Comparison of ENCODE assay signal across 15 cellular contexts in the genomic region with DNA sequence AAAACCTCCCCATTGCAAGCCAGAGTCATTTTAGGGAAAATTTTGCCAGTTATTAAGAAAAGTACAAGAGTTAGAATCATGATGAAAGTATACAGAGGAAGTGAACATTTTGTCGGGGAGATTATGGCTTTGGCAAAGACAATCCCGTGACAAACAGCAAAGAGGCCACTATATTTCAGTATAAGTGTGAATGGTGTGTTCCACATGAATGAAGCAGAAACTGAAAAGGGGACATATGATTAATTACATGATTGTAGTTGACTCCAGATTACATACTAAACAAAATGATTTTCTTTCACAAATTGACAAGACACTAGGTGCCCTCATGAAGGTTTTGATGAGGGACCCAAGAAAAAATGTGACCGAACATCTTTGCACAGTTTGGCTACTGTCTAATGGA. TPM values are rescaled to one million over a fixed set of nuclear protein-coding genes. Genes with fewer than 3 reads are reported as not detected.
DNase-seq lines count a peak whose midpoint lies in the region; ATAC-seq and TF ChIP-seq lines count a peak whose summit lies in the region.
"Had no signal": no experiment of that assay in that cellular context is flagged by ENCODE, and none has a peak within 500 bp of the region (broad histone marks: within the 10 kb centered on the region; RNA-seq: fewer than 3 reads in every experiment).

No MANE protein-coding gene starts in this region.

- peak overlapping the region; percentile 52 for H3K4me3 Mint-ChIP-seq in activated B cell treated with CpG ODN at 0.5 μM for 24 hours
- H3K4me3 Mint-ChIP-seq in glutamatergic neuron (ENCODE audit: unreplicated experiment), result no peak overlapping the region

- H3K36me3 Mint-ChIP-seq in activated B cell treated with CpG ODN at 0.5 μM for 24 hours (ENCODE audit: low read depth) (peaks cover 88% of the 10 kb centered on the region), glutamatergic neuron (ENCODE audit: unreplicated experiment) (no peaks in the 10 kb centered on the region)

- peak; percentile 63 for ATAC-seq in GM18519 (IDR thresholded peaks at IDR 0.05; ENCODE audit: low FRiP score, unreplicated experiment)
- peak; percentile 51 for ATAC-seq in GM19463 (IDR thresholded peaks at IDR 0.05; ENCODE audit: unreplicated experiment)
- peak; percentile 59 for ATAC-seq in HG02973 (IDR thresholded peaks at IDR 0.05; ENCODE audit: unreplicated experiment)
- peak; percentile 68 for ATAC-seq in activated B cell treated with CpG ODN at 0.5 μM for 24 hours (ENCODE audit: low read depth)
- no peak for ATAC-seq in left colon

- intact Hi-C loops in activated B cell treated with CpG ODN at 0.5 μM for 24 hours (cut with micrococcal nuclease), result loop anchor here (1.0 to 5.0 kb wide), 9 partner anchors 10 to 445 kb away; a partner anchor contains a TSS
- intact Hi-C loops in left colon (cut with DNase I, micrococcal nuclease), result no loop called here

- DNase-seq in activated B cell treated with CpG ODN at 0.5 μM for 24 hours, result no peak
- no peak for DNase-seq in glutamatergic neuron
- no peak for DNase-seq in left colon
- DNase-seq in NCI-H146 (lab: John Stamatoyannopoulos, UW), result no peak
- no peak for DNase-seq in NCI-H510A (lab: John Stamatoyannopoulos, UW)
- DNase-seq: activated CD4-positive, alpha-beta T cell treated with anti-CD3 and anti-CD28 coated beads for 48 hours; DMS 273 treated with DMSO at 0.1 percent for 48 hours; Kasumi-1; NCI-H446; SIG-M5; stimulated activated CD4-positive, alpha-beta T cell treated with anti-CD3 and anti-CD28 coated beads, Interleukin-2, amount 100 ng/mL, for 24 hours; testis had no signal

- H3K27ac Mint-ChIP-seq in activated B cell treated with CpG ODN at 0.5 μM for 24 hours, result peak overlapping the region; percentile 92
- no peak overlapping the region for H3K27ac Mint-ChIP-seq in glutamatergic neuron (ENCODE audit: unreplicated experiment)

- CTCF ChIA-PET in activated B cell treated with CpG ODN at 0.5 μM for 24 hours (lab: Charles Lee), result interaction anchor here (1.7 to 1.9 kb wide), 2 partner anchors 10 to 65 kb away, joined by 6 to 9 read pairs; no protein-coding TSS in a partner anchor

- H3K9me3 Mint-ChIP-seq in activated B cell treated with CpG ODN at 0.5 μM for 24 hours, result no peaks in the 10 kb centered on the region
- no peaks in the 10 kb centered on the region for H3K9me3 Mint-ChIP-seq in glutamatergic neuron (ENCODE audit: unreplicated experiment)

- H3K27me3 Mint-ChIP-seq in activated B cell treated with CpG ODN at 0.5 μM for 24 hours (no peaks in the 10 kb centered on the region), glutamatergic neuron (ENCODE audit: unreplicated experiment) (no peaks in the 10 kb centered on the region)

- TF ChIP-seq CTCF in activated B cell treated with CpG ODN at 0.5 μM for 24 hours (IDR thresholded peaks at IDR 0.05), result no peak
- TF ChIP-seq CTCF in glutamatergic neuron (IDR thresholded peaks at IDR 0.05; ENCODE audit: partially characterized antibody, unreplicated experiment), result no peak

- H3K4me1 Mint-ChIP-seq in activated B cell treated with CpG ODN at 0.5 μM for 24 hours (peaks cover 91% of the 10 kb centered on the region), glutamatergic neuron (ENCODE audit: low read depth, unreplicated experiment) (no peaks in the 10 kb centered on the region)

- POLR2A ChIA-PET in activated B cell treated with CpG ODN at 0.5 μM for 24 hours (lab: Charles Lee), result interaction anchor here (0.7 to 6.7 kb wide), 11 partner anchors 9 to 327 kb away, joined by 3 to 42 read pairs (median 13); a partner anchor contains a TSS

RNA-seq across cellular contexts. Expression of a gene that starts 42.0 kb away (rescaled TPM):
- total RNA-seq in activated B cell treated with CpG ODN at 0.5 μM for 24 hours (295 and 330 TPM in 2 replicates), glutamatergic neuron (ENCODE audit: unreplicated experiment) (not detected), left colon (1 to 10 TPM; 1.1 to 2.6 TPM)

RNA-seq across cellular contexts. Expression of a gene that starts 47.8 kb away (rescaled TPM):
- total RNA-seq in activated B cell treated with CpG ODN at 0.5 μM for 24 hours (139 and 147 TPM in 2 replicates), glutamatergic neuron (ENCODE audit: unreplicated experiment) (1.3 TPM), left colon (10 to 100 TPM; 16.2 to 21.5 TPM)

RNA-seq across cellular contexts. Expression of a gene that starts 59.4 kb away (rescaled TPM):
- 106 and 112 TPM in 2 replicates for total RNA-seq in activated B cell treated with CpG ODN at 0.5 μM for 24 hours
- 0.34 TPM for total RNA-seq in glutamatergic neuron (ENCODE audit: unreplicated experiment)
- 10 to 100 TPM; 18.6 to 23.4 TPM for total RNA-seq in left colon

Comparison
In these comparisons a context has a peak if more than half of its experiments do, and no peak if none do; other contexts are left out.
1. RNA of a gene that starts 42.0 kb away (total RNA-seq): 295 to 330 TPM in activated B cell treated with CpG ODN at 0.5 μM for 24 hours; 1.1 to 2.6 TPM in left colon and not detected in glutamatergic neuron (single experiment); every median in the first group is over 10 times any median in the second.
2. RNA of a gene that starts 59.4 kb away (total RNA-seq): 106 to 112 TPM in activated B cell treated with CpG ODN at 0.5 μM for 24 hours and 18.6 to 23.4 TPM in left colon; 0.34 TPM in glutamatergic neuron (single experiment); every median in the first group is over 10 times any median in the second.